ENCODE assay signal across 8 cellular contexts in genomic region chr17:30906101-30906911, GRCh38. TPM values are rescaled to one million over a fixed set of nuclear protein-coding genes. Genes with fewer than 3 reads are reported as not detected.
DNase-seq lines count a peak whose midpoint lies in the region; ATAC-seq and TF ChIP-seq lines count a peak whose summit lies in the region.

Gene TEFM, minus strand, starts transcription at chr17:30906238. Its CDS starts 40 bp downstream, at chr17:30906198.

- H3K27me3 Mint-ChIP-seq in dendritic cell treated with granulocyte-macrophage colony-stimulating factor and Interleukin-4, amounts not matched to agents 40 ng/mL and 50 ng/mL, for 4 days = no peaks in the 10 kb centered on the region

- intact Hi-C loops in dendritic cell treated with granulocyte-macrophage colony-stimulating factor and Interleukin-4, amounts not matched to agents 40 ng/mL and 50 ng/mL, for 4 days (cut with micrococcal nuclease) = loop anchor here (5.0 kb wide), 1 partner anchor 66 kb away; the partner anchor contains the start of gene RNF135
- intact Hi-C loops in left lung (cut with DNase I) = no loop called here

- peak; percentile 50 for DNase-seq in BJ (ENCODE audit: low read depth)
- DNase-seq in GM19240 (ENCODE audit: insufficient read length, low spot score) = peak; percentile 75
- DNase-seq in NCI-H69 (lab: John Stamatoyannopoulos, UW) = peak; percentile 96
- peak; percentile 83 to 84 for DNase-seq in activated CD4-positive, alpha-beta T cell treated with anti-CD3 and anti-CD28 coated beads, Interleukin-2, amount 50 U/mL, for 4 hours
- peak; percentile 90 to 96 for DNase-seq in left lung
- DNase-seq in stimulated activated CD4-positive, alpha-beta T cell treated with anti-CD3 and anti-CD28 coated beads, Interleukin-2, amount 100 ng/mL, for 4 hours (ENCODE audit: low read depth) = peak; percentile 75

- H3K27me3 ChIP-seq in BJ (ENCODE audit: control insufficient read depth, insufficient read depth, low read length) (no peaks in the 10 kb centered on the region), left lung (no peaks in the 10 kb centered on the region)

- H3K4me1 Mint-ChIP-seq in dendritic cell treated with granulocyte-macrophage colony-stimulating factor and Interleukin-4, amounts not matched to agents 40 ng/mL and 50 ng/mL, for 4 days (ENCODE audit: low read depth) = peaks cover 37% of the 10 kb centered on the region

- H3K4me3 Mint-ChIP-seq in dendritic cell treated with granulocyte-macrophage colony-stimulating factor and Interleukin-4, amounts not matched to agents 40 ng/mL and 50 ng/mL, for 4 days = peak within 1 kb of the TSS; percentile 91

- peak within 1 kb of the TSS; percentile 93 to 94 for H3K27ac ChIP-seq in left lung

- H3K9me3 Mint-ChIP-seq in dendritic cell treated with granulocyte-macrophage colony-stimulating factor and Interleukin-4, amounts not matched to agents 40 ng/mL and 50 ng/mL, for 4 days = no peaks in the 10 kb centered on the region

- POLR2A ChIA-PET in BJ (lab: Charles Lee) = no interaction called here

- peak; percentile 89 for ATAC-seq in HG03460 (IDR thresholded peaks at IDR 0.05; ENCODE audit: unreplicated experiment)
- ATAC-seq in left lung = peak; percentile 99

- H3K4me3 ChIP-seq in BJ (ENCODE audit: low read depth, low read length) = peak within 1 kb of the TSS; percentile 53
- H3K4me3 ChIP-seq in left lung = peak within 1 kb of the TSS; percentile 80 to 81

- TF ChIP-seq CTCF in BJ (IDR thresholded peaks at IDR 0.05; ENCODE audit: insufficient read depth, low read depth, low read length) (no peak), left lung (IDR thresholded peaks at IDR 0.05) (no peak)

- no peaks in the 10 kb centered on the region for H3K9me3 ChIP-seq in left lung

- H3K4me1 ChIP-seq in left lung = peaks cover 5 to 26% of the 10 kb centered on the region in 2 donors

- peaks cover 39% of the 10 kb centered on the region for H3K36me3 Mint-ChIP-seq in dendritic cell treated with granulocyte-macrophage colony-stimulating factor and Interleukin-4, amounts not matched to agents 40 ng/mL and 50 ng/mL, for 4 days (ENCODE audit: low read depth)

- CTCF ChIA-PET in BJ (lab: Yijun Ruan, JAX) = interaction anchor here (0.9 to 1.5 kb wide), 2 partner anchors 12 to 14 kb away, joined by 3 read pairs; no protein-coding TSS in a partner anchor

- H3K36me3 ChIP-seq in BJ (ENCODE audit: control insufficient read depth, insufficient read depth, low read length) = no peaks in the 10 kb centered on the region; the same call in 1 of the 2 replicates
- H3K36me3 ChIP-seq in left lung = peaks cover 0 to 22% of the 10 kb centered on the region in 2 donors

- peak within 1 kb of the TSS; percentile 88 for H3K27ac Mint-ChIP-seq in dendritic cell treated with granulocyte-macrophage colony-stimulating factor and Interleukin-4, amounts not matched to agents 40 ng/mL and 50 ng/mL, for 4 days

RNA-seq across cellular contexts. Expression of gene TEFM, which starts in this region (rescaled TPM):
- polyA plus RNA-seq in BJ (2011; rRNA removed) = 5.1 and 11.5 TPM in 2 replicates
- polyA minus RNA-seq in BJ (2011; rRNA and poly(A)+ RNA removed) = 3.4 and 5.1 TPM in 2 replicates
- total RNA-seq in left lung = 10 to 100 TPM; 14.0 to 14.9 TPM

Comparison
In these comparisons a context has a peak if more than half of its experiments do, and no peak if none do; other contexts are left out.
1. Peak in every context shown above with its lines: DNase-seq, ATAC-seq, H3K4me3 ChIP-seq and H3K27ac ChIP-seq.